In genomic region chr5:34838785-34839714, GRCh38 we compare ENCODE assay signal across 8 cellular contexts. TPM values are rescaled to one million over a fixed set of nuclear protein-coding genes. Genes with fewer than 3 reads are reported as not detected.
A peak's percentile ranks its signal among the peaks of the same experiment; 100 is the strongest.
DNase-seq lines count a peak whose midpoint lies in the region; ATAC-seq, FAIRE-seq and TF ChIP-seq lines count a peak whose summit lies in the region.

Gene TTC23L, plus strand, starts transcription at chr5:34839164. Its CDS starts 1,508 bp downstream, at chr5:34840672.

- BruUV-seq in HepG2 (replicated peaks; lab: Mats Ljungman, UMichigan) = TSS peak; percentile 70

- POLR2A ChIA-PET in HepG2 (lab: Yijun Ruan, JAX) = interaction anchor here (0.7 to 1.8 kb wide), 15 partner anchors 9 to 372 kb away, joined by 3 to 16 read pairs (median 4); partner anchors contain the start of genes BRIX1, DNAJC21, RAD1 and RAI14

- H3K79me2 ChIP-seq in ACC112 (ENCODE audit: control insufficient read depth, insufficient read depth, low read length, unreplicated experiment) = no peaks in the 10 kb centered on the region
- no peaks in the 10 kb centered on the region for H3K79me2 ChIP-seq in HepG2 (ENCODE audit: insufficient read depth, low read length)

- intact Hi-C loops in HepG2 (cut with micrococcal nuclease; ENCODE audit: unreplicated experiment) = loop anchor here (1.0 to 10.0 kb wide), 4 partner anchors 59 to 352 kb away; partner anchors contain the start of gene RAI14

- peak; percentile 42 to 48; a peak in 3 of 4 replicates for TF ChIP-seq EP300 in HepG2 (IDR thresholded peaks at IDR 0.05; ENCODE audit: low read depth in 2 of 2, low read length in 2 of 2)
- no peak for TF ChIP-seq EP300 in HepG2 (CRISPR knock-in tag; IDR thresholded peaks at IDR 0.05; ENCODE audit: borderline replicate concordance)

- H3K4me3 ChIP-seq in ACC112 (ENCODE audit: low read depth, low read length) (peak within 1 kb of the TSS; percentile 83), HepG2 (replicated peaks in 1 of 3; ENCODE audit: insufficient read depth in 1 of 3, low read depth in 2 of 3, low read length in 3 of 3) (peak within 1 kb of the TSS; percentile 67 to 76 (median 74))

- peak; percentile 66; the same call in 1 of the 2 replicates for TF ChIP-seq RAD21 in HepG2 (CRISPR knock-in tag; IDR thresholded peaks at IDR 0.05)

- TF ChIP-seq CTCF in HepG2 (CRISPR knock-in tag; IDR thresholded peaks at IDR 0.05) = peak; percentile 41

- FAIRE-seq in HepG2 (lab: Jason Lieb, UNC) = peak; percentile 90

- no peaks in the 10 kb centered on the region for H3K27me3 ChIP-seq in ACC112 (ENCODE audit: insufficient read depth, low read length)
- H3K27me3 ChIP-seq in HepG2 (ENCODE audit: control insufficient read depth in 1 of 2, insufficient read depth in 2 of 2, low read length in 2 of 2) = no peaks in the 10 kb centered on the region

- H4K20me1 ChIP-seq in HepG2 (ENCODE audit: insufficient read depth, low read length) = no peaks in the 10 kb centered on the region

- ATAC-seq in GM18907 (IDR thresholded peaks at IDR 0.05; ENCODE audit: unreplicated experiment) = peak; percentile 99
- ATAC-seq in HG03135 (IDR thresholded peaks at IDR 0.05; ENCODE audit: unreplicated experiment) = peak; percentile 97
- ATAC-seq in HepG2 = peak; percentile 97

- H3K36me3 ChIP-seq in ACC112 (ENCODE audit: insufficient read depth, low read length) (no peaks in the 10 kb centered on the region), HepG2 (replicated peaks in 1 of 2; ENCODE audit: control insufficient read depth in 1 of 2, insufficient read depth in 2 of 2, low read length in 2 of 2) (no peaks in the 10 kb centered on the region)

- peak within 1 kb of the TSS; percentile 74 for H3K9ac ChIP-seq in HepG2 (ENCODE audit: insufficient read depth, low read depth, low read length)

- H3K4me1 ChIP-seq in ACC112 (ENCODE audit: control insufficient read depth, insufficient read depth, low read length, unreplicated experiment) (no peaks in the 10 kb centered on the region), HepG2 (ENCODE audit: insufficient read depth, low read length) (peaks cover 23% of the 10 kb centered on the region)

- peak; percentile 94 to 96 for TF ChIP-seq POLR2A in HepG2 (IDR thresholded peaks at IDR 0.05; ENCODE audit: insufficient read depth in 1 of 2, low read depth in 2 of 2, low read length in 2 of 2)

- DNase-seq in NCI-H2196 treated with DMSO at 0.1 percent for 48 hours (lab: John Stamatoyannopoulos, UW; ENCODE audit: unreplicated experiment) (peak; percentile 100), dermis blood vessel endothelial cell (peak; percentile 88), HepG2 (ENCODE audit: low spot score) (peak; percentile 96)
- DNase-seq in activated CD4-positive, alpha-beta T cell treated with anti-CD3 and anti-CD28 coated beads, Interleukin-2, amount 50 U/mL, for 1 hour = peak; percentile 92
- peak; percentile 84 for DNase-seq in stimulated activated CD4-positive, alpha-beta T cell treated with anti-CD3 and anti-CD28 coated beads, Interleukin-2, amount 100 ng/mL, for 4 hours (ENCODE audit: low read depth)

- CTCF ChIA-PET in HepG2 (lab: Yijun Ruan, JAX; ENCODE audit: low intra/inter-chr PET ratio, low total read pairs) = no interaction called here

- H3K9me3 ChIP-seq in HepG2 (ENCODE audit: low read length) = no peaks in the 10 kb centered on the region

- peak within 1 kb of the TSS; percentile 93 for H3K4me2 ChIP-seq in HepG2 (ENCODE audit: low read depth, low read length)

- in situ Hi-C loops in HepG2 (cut with HindIII; ENCODE audit: extremely low pct_ligation_motif_present, low pct_unique_long_range_greater_than_20kb) = no loop called here

- H3K27ac ChIP-seq in ACC112 (ENCODE audit: low read depth, low read length) (no peak within 1 kb of the TSS), HepG2 (ENCODE audit: extremely low read length, insufficient read depth, low read length) (peak within 1 kb of the TSS; percentile 84)

- peak within 1 kb of the TSS; percentile 77 for H2AFZ ChIP-seq in ACC112 (ENCODE audit: low read length, unreplicated experiment)
- H2AFZ ChIP-seq in HepG2 (ENCODE audit: low read length) = peak within 1 kb of the TSS; percentile 86

- 2% methylated on average over 35 of the region's 73 CpGs for WGBS in HepG2 (ENCODE audit: low lambda C conversion rate)

TF ChIP-seq in HepG2, 621 proteins besides CTCF, POLR2A, EP300 and RAD21 (continues in another document):
- no peak for TF ChIP-seq TERF1 (CRISPR knock-in tag; IDR thresholded peaks at IDR 0.05)
- TF ChIP-seq ZBTB42 (CRISPR knock-in tag; IDR thresholded peaks at IDR 0.05) = peak; percentile 41; the same call in 1 of the 2 replicates
- no peak for TF ChIP-seq JUNB (CRISPR knock-in tag; IDR thresholded peaks at IDR 0.05; ENCODE audit: borderline replicate concordance)
- TF ChIP-seq CBFB (CRISPR knock-in tag; IDR thresholded peaks at IDR 0.05) = peak; percentile 86; the same call in 1 of the 2 replicates
- TF ChIP-seq TIGD3 (CRISPR knock-in tag; IDR thresholded peaks at IDR 0.05; ENCODE audit: borderline replicate concordance) = no peak
- TF ChIP-seq ZBTB20 (CRISPR knock-in tag; IDR thresholded peaks at IDR 0.05; ENCODE audit: borderline replicate concordance, low read depth) = 0 out of 2 replicates have a peak, but pooled peaks have one; percentile 45
- TF ChIP-seq CHD4 (IDR thresholded peaks at IDR 0.05; ENCODE audit: borderline replicate concordance, low read length) = no peak
- no peak for TF ChIP-seq CREM (IDR thresholded peaks at IDR 0.05)
- TF ChIP-seq CREM (CRISPR knock-in tag; IDR thresholded peaks at IDR 0.05) = no peak
- TF ChIP-seq SNAPC5 (CRISPR knock-in tag; IDR thresholded peaks at IDR 0.05; ENCODE audit: borderline replicate concordance) = 0 out of 2 replicates have a peak, but pooled peaks have one; percentile 64
- peak; percentile 64; the same call in 1 of the 2 replicates for TF ChIP-seq GATA4 (IDR thresholded peaks at IDR 0.05; ENCODE audit: borderline replicate concordance, low read depth)
- peak; percentile 85 for TF ChIP-seq HINFP (CRISPR knock-in tag; IDR thresholded peaks at IDR 0.05; ENCODE audit: low read depth)
- TF ChIP-seq ZNF207 (IDR thresholded peaks at IDR 0.05; ENCODE audit: borderline replicate concordance) = no peak
- no peak for TF ChIP-seq AKAP8 (CRISPR knock-in tag; IDR thresholded peaks at IDR 0.05)

RNA-seq across cellular contexts. Expression of gene TTC23L, which starts in this region (rescaled TPM):
- total RNA-seq in dermis blood vessel endothelial cell = under 0.01 TPM in 1 of 2 replicates, not detected in the other
- 1.1 and 1.4 TPM in 2 replicates for total RNA-seq in HepG2 (2016; rRNA removed; fragmentation: Illumina TruSeq; extraction: Trizol)
- 0.62 and 1.3 TPM in 2 replicates for total RNA-seq in HepG2 (2016; cell fraction: cytosol; rRNA removed; fragmentation: Illumina TruSeq; extraction: Trizol; ENCODE audit: low read depth)
- 0.80 and 1.2 TPM in 2 replicates for total RNA-seq in HepG2 (2016; cell fraction: insoluble cytoplasmic fraction; rRNA removed; fragmentation: Illumina TruSeq; extraction: Trizol)
- 0.83 and 1.00 TPM in 2 replicates for total RNA-seq in HepG2 (2016; cell fraction: membrane; rRNA removed; fragmentation: Illumina TruSeq; extraction: Trizol)
- 1.2 and 2.1 TPM in 2 replicates for total RNA-seq in HepG2 (2016; cell fraction: nucleus; rRNA removed; fragmentation: Illumina TruSeq; extraction: Trizol)
- 0.37 and 0.54 TPM in 2 replicates for polyA plus RNA-seq in HepG2 (2011; rRNA removed)
- 0.15 and 0.39 TPM in 2 replicates for polyA plus RNA-seq in HepG2 (2011; cell fraction: cytosol; rRNA removed)
- 0.66 and 1.9 TPM in 2 replicates for polyA plus RNA-seq in HepG2 (2011; cell fraction: nucleus; rRNA removed)
- polyA plus RNA-seq in HepG2 (2012) = 0.44 and 0.87 TPM in 2 replicates
- 0.14 and 0.18 TPM in 2 replicates for polyA plus RNA-seq in HepG2 (2016; cell fraction: cytosol; fragmentation: Illumina TruSeq; extraction: Trizol; ENCODE audit: low read depth)
- 0.46 and 0.47 TPM in 2 replicates for polyA plus RNA-seq in HepG2 (2016; cell fraction: insoluble cytoplasmic fraction; fragmentation: Illumina TruSeq; extraction: Trizol; ENCODE audit: low read depth)
- 0.57 and 0.65 TPM in 2 replicates for polyA plus RNA-seq in HepG2 (2016; cell fraction: membrane; fragmentation: Illumina TruSeq; extraction: Trizol; ENCODE audit: low read depth)
- polyA plus RNA-seq in HepG2 (2016; cell fraction: nucleus; fragmentation: Illumina TruSeq; extraction: Trizol; ENCODE audit: insufficient read depth, low read depth) = 1.2 and 2.8 TPM in 2 replicates
- polyA minus RNA-seq in HepG2 (2011; rRNA and poly(A)+ RNA removed; ENCODE audit: low replicate concordance) = 0.26 TPM in 1 of 2 replicates, not detected in the other
- not detected in 2 replicates for polyA minus RNA-seq in HepG2 (2011; cell fraction: cytosol; rRNA and poly(A)+ RNA removed)
- polyA minus RNA-seq in HepG2 (2011; cell fraction: nucleus; rRNA and poly(A)+ RNA removed) = 1.2 and 1.5 TPM in 2 replicates

Comparison
In these comparisons a context has a peak if more than half of its experiments do, and no peak if none do; other contexts are left out.
1. Peak in DNase-seq in dermis blood vessel endothelial cell; RNA of the gene not detected or under 1 TPM.